In the genomic region with DNA sequence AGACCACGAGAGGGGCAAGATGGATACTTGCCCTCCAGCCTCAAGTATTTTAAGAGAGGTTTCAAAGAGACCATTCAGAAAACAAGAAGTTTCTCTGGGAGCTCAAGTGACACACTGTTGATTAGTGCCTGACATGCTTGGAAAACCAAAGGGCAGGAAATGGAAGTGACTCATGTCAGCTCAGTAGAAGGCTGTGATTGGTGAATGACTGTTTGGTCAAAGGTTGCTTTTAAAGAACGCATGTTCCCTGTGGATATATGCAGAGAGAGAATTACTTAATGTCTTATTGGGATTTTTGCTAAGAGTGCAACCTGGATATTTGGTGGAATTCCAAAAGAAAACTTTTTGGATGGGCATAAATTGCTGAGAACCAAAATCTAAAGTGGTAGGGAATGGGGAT, we compare ENCODE assay signal across 17 cellular contexts.
DNase-seq lines count a peak whose midpoint lies in the region; TF ChIP-seq lines count a peak whose summit lies in the region.
"Had no signal": no experiment of that assay in that cellular context is flagged by ENCODE, and none has a peak within 500 bp of the region (broad histone marks: within the 10 kb centered on the region; RNA-seq: fewer than 3 reads in every experiment).

No MANE protein-coding gene starts in this region.

- DNase-seq in AG08396 (ENCODE audit: low spot score): peak; percentile 4
- peak; percentile 24 to 28 for DNase-seq in Kasumi-1 (lab: John Stamatoyannopoulos, UW)
- DNase-seq in choroid plexus epithelial cell (ENCODE audit: low read depth): peak; percentile 71
- DNase-seq in left kidney (ENCODE audit: low read depth, low spot score): peak; percentile 36
- DNase-seq in 8988T: no peak
- DNase-seq in activated CD8-positive, alpha-beta memory T cell treated with anti-CD3 and anti-CD28 coated beads, Interleukin-2, amount 50 U/mL, for 48 hours: no peak
- DNase-seq in cortex of kidney (lab: John Stamatoyannopoulos, UW): no peak
- DNase-seq in NCI-H2029 treated with DMSO at 0.1 percent for 48 hours (lab: John Stamatoyannopoulos, UW): no peak
- DNase-seq: activated CD8-positive, alpha-beta T cell treated with anti-CD3 and anti-CD28 coated beads, Interleukin-2, amount 10 ng/mL, durations not matched to agents 7 days and 5 days; activated naive CD8-positive, alpha-beta T cell treated with anti-CD3 and anti-CD28 coated beads, Interleukin-2, amount 50 U/mL, for 24 hours; H7; lower lobe of right lung; NCI-H1048; NCI-H526 treated with DMSO at 0.1 percent for 48 hours; T-helper 1 cell had no signal

- H3K4me3 ChIP-seq in choroid plexus epithelial cell (ENCODE audit: low read depth, low read length): no peak overlapping the region
- H3K4me3 ChIP-seq: lower lobe of right lung, right atrium auricular region, vagina had no signal

- peak; percentile 8 for TF ChIP-seq CTCF in choroid plexus epithelial cell (conservative IDR thresholded peaks at IDR 0.05; ENCODE audit: low read depth, low read length)

Comparison
In these comparisons a context has a peak if more than half of its experiments do, and no peak if none do; other contexts are left out.
1. DNase-seq: peak in AG08396 (single experiment), Kasumi-1 (2 of 2), choroid plexus epithelial cell (single experiment) and left kidney (single experiment); none in 8988T (single experiment), activated CD8-positive, alpha-beta memory T cell treated with anti-CD3 and anti-CD28 coated beads, Interleukin-2, amount 50 U/mL, for 48 hours (single experiment), cortex of kidney (single experiment) and NCI-H2029 treated with DMSO at 0.1 percent for 48 hours (single experiment).